In the genomic region with DNA sequence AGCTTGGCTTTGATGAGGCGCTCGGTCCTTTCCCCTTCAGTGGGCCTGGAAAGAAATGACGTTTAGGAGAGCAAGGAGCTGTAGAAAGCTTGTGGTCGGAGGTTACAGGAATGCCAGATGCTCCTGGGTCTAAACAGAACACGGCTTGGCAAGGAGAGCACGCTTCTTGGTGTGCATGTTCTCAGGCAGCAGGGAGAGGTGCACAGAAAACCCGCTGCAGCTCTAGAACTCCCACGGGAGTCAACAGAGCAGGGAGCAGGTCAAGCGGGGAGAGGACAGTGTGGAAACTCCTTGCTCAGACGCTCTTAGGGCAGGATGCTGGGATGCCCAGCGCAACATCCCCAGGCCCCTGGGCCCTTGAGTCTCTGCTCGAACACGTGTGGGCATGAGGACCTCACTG, we compare ENCODE assay signal across 21 cellular contexts. TPM values are rescaled to one million over a fixed set of nuclear protein-coding genes. Genes with fewer than 3 reads are reported as not detected.
DNase-seq lines count a peak whose midpoint lies in the region; ATAC-seq, FAIRE-seq and TF ChIP-seq lines count a peak whose summit lies in the region.
"Had no signal": no experiment of that assay in that cellular context is flagged by ENCODE, and none has a peak within 500 bp of the region (broad histone marks: within the 10 kb centered on the region; RNA-seq: fewer than 3 reads in every experiment).

No MANE protein-coding gene starts in this region.

- no peak overlapping the region for H2BK120ac ChIP-seq in mesenchymal stem cell (ENCODE audit: low read depth, low read length)

- H3K27me3 ChIP-seq in astrocyte (ENCODE audit: insufficient read depth, low read length) = no peaks in the 10 kb centered on the region
- no peaks in the 10 kb centered on the region for H3K27me3 ChIP-seq in mesenchymal stem cell (ENCODE audit: control insufficient read depth in 1 of 2, insufficient read depth in 1 of 2, low read length in 2 of 2)
- H3K27me3 ChIP-seq: MG63, right lobe of liver had no signal

- peak overlapping the region; percentile 62 for H2AK5ac ChIP-seq in mesenchymal stem cell (ENCODE audit: low read length, severe bottlenecking)

- H3K18ac ChIP-seq in mesenchymal stem cell (ENCODE audit: low read depth in 1 of 2, low read length in 2 of 2) = peak overlapping the region in 1 of 2 experiments; percentile 69

- H3K27ac Mint-ChIP-seq in activated CD8-positive, alpha-beta memory T cell treated with anti-CD3 and anti-CD28 coated beads, Interleukin-2, amount 10 ng/mL, durations not matched to agents 7 days and 5 days = peak overlapping the region; percentile 54
- peak overlapping the region; percentile 81 for H3K27ac Mint-ChIP-seq in astrocyte (ENCODE audit: unreplicated experiment)
- peak overlapping the region; percentile 42 for H3K27ac Mint-ChIP-seq in stimulated activated naive B cell treated with anti-CD40 and anti-IgM and Interleukin-4, amounts not matched to agents 10 μg/mL and 1 μg/mL and 100 μg/mL, for 72 hours

- no peak for ATAC-seq in activated CD8-positive, alpha-beta memory T cell treated with anti-CD3 and anti-CD28 coated beads, Interleukin-2, amount 10 ng/mL, durations not matched to agents 7 days and 5 days
- ATAC-seq in stimulated activated naive B cell treated with anti-CD40 and anti-IgM and Interleukin-4, amounts not matched to agents 10 μg/mL and 1 μg/mL and 100 μg/mL, for 72 hours (replicated peaks) = no peak
- no peak for ATAC-seq in HG02840 (IDR thresholded peaks at IDR 0.05; ENCODE audit: low FRiP score, unreplicated experiment)
- ATAC-seq: activated CD4-positive, CD25-positive, alpha-beta regulatory T cell treated with anti-CD3 and anti-CD28 coated beads, Interleukin-2, amount 50 U/mL, for 24 hours; left cardiac atrium; naive thymus-derived CD4-positive, alpha-beta T cell; right lobe of liver; stimulated activated naive CD8-positive, alpha-beta T cell treated with anti-CD3 and anti-CD28 coated beads, Interleukin-15, amount 100 ng/mL, for 72 hours had no signal

- peaks cover 19% of the 10 kb centered on the region for H3K79me1 ChIP-seq in mesenchymal stem cell (replicated peaks; ENCODE audit: low read length, poor library complexity, severe bottlenecking)

- H3K79me2 ChIP-seq in astrocyte (ENCODE audit: insufficient read depth, low read length) = peaks cover 27% of the 10 kb centered on the region

- peak overlapping the region in 1 of 2 experiments; percentile 68 for H2BK12ac ChIP-seq in mesenchymal stem cell (ENCODE audit: low read length in 2 of 2)

- no peak overlapping the region for H3K4me3 Mint-ChIP-seq in activated CD8-positive, alpha-beta memory T cell treated with anti-CD3 and anti-CD28 coated beads, Interleukin-2, amount 10 ng/mL, durations not matched to agents 7 days and 5 days
- H3K4me3 Mint-ChIP-seq in astrocyte (ENCODE audit: unreplicated experiment) = no peak overlapping the region
- H3K4me3 Mint-ChIP-seq in stimulated activated naive B cell treated with anti-CD40 and anti-IgM and Interleukin-4, amounts not matched to agents 10 μg/mL and 1 μg/mL and 100 μg/mL, for 72 hours = no peak overlapping the region
- H3K4me3 Mint-ChIP-seq: naive thymus-derived CD4-positive, alpha-beta T cell; stimulated activated naive CD8-positive, alpha-beta T cell treated with anti-CD3 and anti-CD28 coated beads, Interleukin-15, amount 100 ng/mL, for 72 hours had no signal

- H3K27me3 Mint-ChIP-seq in activated CD8-positive, alpha-beta memory T cell treated with anti-CD3 and anti-CD28 coated beads, Interleukin-2, amount 10 ng/mL, durations not matched to agents 7 days and 5 days = no peaks in the 10 kb centered on the region
- no peaks in the 10 kb centered on the region for H3K27me3 Mint-ChIP-seq in astrocyte (ENCODE audit: low read depth, unreplicated experiment)
- no peaks in the 10 kb centered on the region for H3K27me3 Mint-ChIP-seq in stimulated activated naive B cell treated with anti-CD40 and anti-IgM and Interleukin-4, amounts not matched to agents 10 μg/mL and 1 μg/mL and 100 μg/mL, for 72 hours
- H3K27me3 Mint-ChIP-seq: naive thymus-derived CD4-positive, alpha-beta T cell; stimulated activated naive CD8-positive, alpha-beta T cell treated with anti-CD3 and anti-CD28 coated beads, Interleukin-15, amount 100 ng/mL, for 72 hours had no signal

- no peak overlapping the region for H2BK15ac ChIP-seq in mesenchymal stem cell (ENCODE audit: low read depth, poor library complexity, severe bottlenecking)

- no peak overlapping the region for H3K4me3 ChIP-seq in astrocyte (ENCODE audit: insufficient read depth, low read depth, low read length)
- no peak overlapping the region for H3K4me3 ChIP-seq in mesenchymal stem cell (ENCODE audit: insufficient read depth in 1 of 2, low read depth in 1 of 2, low read length in 2 of 2)
- H3K4me3 ChIP-seq: MG63, right lobe of liver had no signal

- TF ChIP-seq CTCF in astrocyte (IDR thresholded peaks at IDR 0.05; ENCODE audit: insufficient read depth, low read depth, low read length) = no peak

- H3K4me2 ChIP-seq in astrocyte (ENCODE audit: low read length) = no peak overlapping the region
- H3K4me2 ChIP-seq in mesenchymal stem cell (ENCODE audit: low read length, poor library complexity, severe bottlenecking) = no peak overlapping the region

- no peak overlapping the region for H4K91ac ChIP-seq in mesenchymal stem cell (ENCODE audit: low read length)

- no peak overlapping the region for H2BK5ac ChIP-seq in mesenchymal stem cell (ENCODE audit: low read depth, low read length, poor library complexity, severe bottlenecking)

- H3K23ac ChIP-seq in mesenchymal stem cell (ENCODE audit: low read length in 2 of 2) = peak overlapping the region in 1 of 2 experiments; percentile 31

- no peak for FAIRE-seq in astrocyte (lab: Jason Lieb, UNC)
- FAIRE-seq: GM18507 had no signal

- no peaks in the 10 kb centered on the region for H4K20me1 ChIP-seq in astrocyte (ENCODE audit: insufficient read depth, low read length)

- H3K4me1 ChIP-seq in astrocyte (ENCODE audit: insufficient read depth, low read length) (peaks cover 49% of the 10 kb centered on the region), mesenchymal stem cell (ENCODE audit: control insufficient read depth, insufficient read depth, low read depth, low read length) (peaks cover 31% of the 10 kb centered on the region)

- H3K4me1 Mint-ChIP-seq in activated CD8-positive, alpha-beta memory T cell treated with anti-CD3 and anti-CD28 coated beads, Interleukin-2, amount 10 ng/mL, durations not matched to agents 7 days and 5 days = peaks cover 24% of the 10 kb centered on the region
- H3K4me1 Mint-ChIP-seq in astrocyte (ENCODE audit: low read depth, unreplicated experiment) = peaks cover 41% of the 10 kb centered on the region
- H3K4me1 Mint-ChIP-seq in stimulated activated naive B cell treated with anti-CD40 and anti-IgM and Interleukin-4, amounts not matched to agents 10 μg/mL and 1 μg/mL and 100 μg/mL, for 72 hours = peaks cover 5 to 7% of the 10 kb centered on the region in 2 donors

- H3K14ac ChIP-seq in mesenchymal stem cell (ENCODE audit: low read length in 2 of 2) = no peak overlapping the region

- H3K36me3 ChIP-seq in astrocyte (ENCODE audit: insufficient read depth, low read length) = peaks cover 50% of the 10 kb centered on the region
- peaks cover 47 to 71% of the 10 kb centered on the region in 2 experiments for H3K36me3 ChIP-seq in mesenchymal stem cell (ENCODE audit: control insufficient read depth in 1 of 2, insufficient read depth in 2 of 2, low read depth in 1 of 2, low read length in 2 of 2)

- peak overlapping the region in 1 of 2 experiments; percentile 90 for H3K4ac ChIP-seq in mesenchymal stem cell (ENCODE audit: low read depth in 1 of 2, low read length in 2 of 2)

- no peak for DNase-seq in activated CD8-positive, alpha-beta memory T cell treated with anti-CD3 and anti-CD28 coated beads, Interleukin-2, amount 10 ng/mL, durations not matched to agents 7 days and 5 days
- no peak for DNase-seq in activated CD8-positive, alpha-beta memory T cell treated with anti-CD3 and anti-CD28 coated beads, Interleukin-2, amount 50 U/mL, for 48 hours
- DNase-seq in astrocyte (ENCODE audit: low read depth) (peak; percentile 53), mesenchymal stem cell (peak; percentile 75), NCI-H1694 (lab: John Stamatoyannopoulos, UW) (no peak), islet precursor cell (no peak)
- DNase-seq in stimulated activated naive B cell treated with anti-CD40 and anti-IgM and Interleukin-4, amounts not matched to agents 10 μg/mL and 1 μg/mL and 100 μg/mL, for 72 hours = no peak
- DNase-seq: ACHN; activated T-cell treated with anti-CD3 and anti-CD28 coated beads, Interleukin-2, amount 50 U/mL, for 1 hour; anterior cingulate cortex; Caco-2; effector memory CD4-positive, alpha-beta T cell; head of caudate nucleus; left cardiac atrium; MG63; naive thymus-derived CD4-positive, alpha-beta T cell; right lobe of liver; stimulated activated naive CD8-positive, alpha-beta T cell treated with anti-CD3 and anti-CD28 coated beads, Interleukin-15, amount 100 ng/mL, for 72 hours had no signal

- H3K9me3 ChIP-seq in astrocyte (ENCODE audit: insufficient read depth, low read depth, low read length) = no peaks in the 10 kb centered on the region
- no peaks in the 10 kb centered on the region for H3K9me3 ChIP-seq in mesenchymal stem cell (ENCODE audit: control insufficient read depth, low read length)
- H3K9me3 ChIP-seq: Caco-2, MG63, right lobe of liver had no signal

- no peak overlapping the region for H4K8ac ChIP-seq in mesenchymal stem cell (ENCODE audit: low read length)

- no peaks in the 10 kb centered on the region for H3K9me3 Mint-ChIP-seq in activated CD8-positive, alpha-beta memory T cell treated with anti-CD3 and anti-CD28 coated beads, Interleukin-2, amount 10 ng/mL, durations not matched to agents 7 days and 5 days (ENCODE audit: low read depth)
- H3K9me3 Mint-ChIP-seq in astrocyte (ENCODE audit: unreplicated experiment) = no peaks in the 10 kb centered on the region
- no peaks in the 10 kb centered on the region for H3K9me3 Mint-ChIP-seq in stimulated activated naive B cell treated with anti-CD40 and anti-IgM and Interleukin-4, amounts not matched to agents 10 μg/mL and 1 μg/mL and 100 μg/mL, for 72 hours
- H3K9me3 Mint-ChIP-seq: naive thymus-derived CD4-positive, alpha-beta T cell; stimulated activated naive CD8-positive, alpha-beta T cell treated with anti-CD3 and anti-CD28 coated beads, Interleukin-15, amount 100 ng/mL, for 72 hours had no signal

- CTCF ChIA-PET in activated CD8-positive, alpha-beta memory T cell treated with anti-CD3 and anti-CD28 coated beads, Interleukin-2, amount 10 ng/mL, durations not matched to agents 7 days and 5 days (lab: Charles Lee) = interaction anchor here (12.7 kb wide), 1 partner anchor 140 kb away, joined by 203 read pairs; no protein-coding TSS in a partner anchor

- H3K27ac ChIP-seq in astrocyte (ENCODE audit: low read depth, low read length) (peak overlapping the region; percentile 96), mesenchymal stem cell (ENCODE audit: low read length, poor library complexity, severe bottlenecking) (peak overlapping the region; percentile 63)
- H3K27ac ChIP-seq: right lobe of liver had no signal

- 78% methylated on average over 13 of the region's 13 CpGs for WGBS in mesenchymal stem cell

- H3K36me3 Mint-ChIP-seq in activated CD8-positive, alpha-beta memory T cell treated with anti-CD3 and anti-CD28 coated beads, Interleukin-2, amount 10 ng/mL, durations not matched to agents 7 days and 5 days = peaks cover 53% of the 10 kb centered on the region
- peaks cover 21% of the 10 kb centered on the region for H3K36me3 Mint-ChIP-seq in astrocyte (ENCODE audit: low read depth, unreplicated experiment)
- peaks cover 26 to 43% of the 10 kb centered on the region in 2 donors for H3K36me3 Mint-ChIP-seq in stimulated activated naive B cell treated with anti-CD40 and anti-IgM and Interleukin-4, amounts not matched to agents 10 μg/mL and 1 μg/mL and 100 μg/mL, for 72 hours

- H3K9ac ChIP-seq in astrocyte (ENCODE audit: low read length) = peak overlapping the region; percentile 85
- peak overlapping the region; percentile 94 for H3K9ac ChIP-seq in mesenchymal stem cell (ENCODE audit: low read length)

- H2AFZ ChIP-seq in astrocyte (ENCODE audit: low read depth, low read length) (no peak overlapping the region), mesenchymal stem cell (ENCODE audit: low read depth, low read length) (no peak overlapping the region)

RNA-seq across cellular contexts. Expression of gene SSH1, which starts 51.0 kb away (rescaled TPM):
- 10 to 100 TPM; 66.9 to 73.9 TPM for total RNA-seq in activated CD8-positive, alpha-beta memory T cell treated with anti-CD3 and anti-CD28 coated beads, Interleukin-2, amount 10 ng/mL, durations not matched to agents 7 days and 5 days
- total RNA-seq in astrocyte = 64.6 and 75.9 TPM in 2 replicates
- 42.7 TPM for polyA plus RNA-seq in mesenchymal stem cell (2013, experiment 1 of 2)
- 38.8 TPM for polyA plus RNA-seq in mesenchymal stem cell (2013, experiment 2 of 2)

Comparison
In these comparisons a context has a peak if more than half of its experiments do, and no peak if none do; other contexts are left out.
1. DNase-seq: peak in astrocyte (single experiment) and mesenchymal stem cell (single experiment); none in activated CD8-positive, alpha-beta memory T cell treated with anti-CD3 and anti-CD28 coated beads, Interleukin-2, amount 10 ng/mL, durations not matched to agents 7 days and 5 days (single experiment), activated CD8-positive, alpha-beta memory T cell treated with anti-CD3 and anti-CD28 coated beads, Interleukin-2, amount 50 U/mL, for 48 hours (single experiment), stimulated activated naive B cell treated with anti-CD40 and anti-IgM and Interleukin-4, amounts not matched to agents 10 μg/mL and 1 μg/mL and 100 μg/mL, for 72 hours (single experiment), NCI-H1694 (single experiment) and islet precursor cell (single experiment).
2. Peak in every context shown above with its lines, with median percentiles within 50 percentile points of each other: H3K27ac Mint-ChIP-seq.